ENCODE assay signal across 1 cellular context in the genomic region with DNA sequence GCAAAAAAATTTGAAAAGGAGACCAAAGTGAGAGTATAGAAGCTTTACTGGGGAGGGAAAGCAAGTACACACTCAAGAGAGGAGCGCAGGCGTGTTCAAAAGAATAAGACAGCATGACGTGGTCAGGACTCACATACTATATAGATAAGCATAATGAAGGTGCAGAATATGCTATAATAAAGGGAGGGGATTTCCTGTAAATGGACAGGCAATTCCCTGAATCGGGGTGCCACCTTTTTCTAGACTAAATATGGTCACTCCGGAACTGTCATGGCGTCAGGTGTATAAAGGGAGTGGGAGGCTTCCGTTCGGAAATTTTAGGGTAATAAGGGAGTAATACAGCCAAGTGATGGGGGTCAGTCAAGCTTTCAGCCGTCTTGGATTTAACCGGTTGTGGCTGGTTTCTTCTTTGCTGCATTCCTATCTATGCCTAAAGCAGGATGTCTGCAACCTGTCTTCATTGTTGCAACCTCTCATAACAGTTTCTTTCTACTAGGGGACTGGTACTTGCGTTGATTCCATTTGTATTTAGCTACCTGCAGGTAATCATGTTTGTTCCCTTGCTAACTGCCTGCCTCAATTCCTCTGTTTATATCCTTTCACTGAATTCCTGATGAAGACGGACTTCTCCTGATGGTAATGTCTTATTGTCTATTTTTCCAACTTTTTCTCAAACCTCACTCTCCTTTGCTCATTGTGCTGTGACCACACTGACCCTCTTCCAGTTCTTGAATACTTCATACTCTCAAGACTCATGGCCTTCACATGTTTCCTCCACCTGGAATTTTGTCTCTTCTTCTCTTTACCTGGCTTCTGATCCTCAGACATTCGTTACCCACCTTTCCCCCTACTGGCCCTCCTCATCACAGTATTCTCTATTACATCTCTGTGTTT.
A peak's percentile ranks its signal among the peaks of the same experiment; 100 is the strongest.
TF ChIP-seq lines count a peak whose summit lies in the region.

No MANE protein-coding gene starts in this region.

TF ChIP-seq in K562, 482 proteins besides CTCF, POLR2A, EP300 and RAD21 (continued from another document):
- TF ChIP-seq, protein P1, sequence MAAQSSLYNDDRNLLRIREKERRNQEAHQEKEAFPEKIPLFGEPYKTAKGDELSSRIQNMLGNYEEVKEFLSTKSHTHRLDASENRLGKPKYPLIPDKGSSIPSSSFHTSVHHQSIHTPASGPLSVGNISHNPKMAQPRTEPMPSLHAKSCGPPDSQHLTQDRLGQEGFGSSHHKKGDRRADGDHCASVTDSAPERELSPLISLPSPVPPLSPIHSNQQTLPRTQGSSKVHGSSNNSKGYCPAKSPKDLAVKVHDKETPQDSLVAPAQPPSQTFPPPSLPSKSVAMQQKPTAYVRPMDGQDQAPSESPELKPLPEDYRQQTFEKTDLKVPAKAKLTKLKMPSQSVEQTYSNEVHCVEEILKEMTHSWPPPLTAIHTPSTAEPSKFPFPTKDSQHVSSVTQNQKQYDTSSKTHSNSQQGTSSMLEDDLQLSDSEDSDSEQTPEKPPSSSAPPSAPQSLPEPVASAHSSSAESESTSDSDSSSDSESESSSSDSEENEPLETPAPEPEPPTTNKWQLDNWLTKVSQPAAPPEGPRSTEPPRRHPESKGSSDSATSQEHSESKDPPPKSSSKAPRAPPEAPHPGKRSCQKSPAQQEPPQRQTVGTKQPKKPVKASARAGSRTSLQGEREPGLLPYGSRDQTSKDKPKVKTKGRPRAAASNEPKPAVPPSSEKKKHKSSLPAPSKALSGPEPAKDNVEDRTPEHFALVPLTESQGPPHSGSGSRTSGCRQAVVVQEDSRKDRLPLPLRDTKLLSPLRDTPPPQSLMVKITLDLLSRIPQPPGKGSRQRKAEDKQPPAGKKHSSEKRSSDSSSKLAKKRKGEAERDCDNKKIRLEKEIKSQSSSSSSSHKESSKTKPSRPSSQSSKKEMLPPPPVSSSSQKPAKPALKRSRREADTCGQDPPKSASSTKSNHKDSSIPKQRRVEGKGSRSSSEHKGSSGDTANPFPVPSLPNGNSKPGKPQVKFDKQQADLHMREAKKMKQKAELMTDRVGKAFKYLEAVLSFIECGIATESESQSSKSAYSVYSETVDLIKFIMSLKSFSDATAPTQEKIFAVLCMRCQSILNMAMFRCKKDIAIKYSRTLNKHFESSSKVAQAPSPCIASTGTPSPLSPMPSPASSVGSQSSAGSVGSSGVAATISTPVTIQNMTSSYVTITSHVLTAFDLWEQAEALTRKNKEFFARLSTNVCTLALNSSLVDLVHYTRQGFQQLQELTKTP (IDR thresholded peaks at IDR 0.05; ENCODE audit: low read depth in 1 of 2, partially characterized antibody in 2 of 2): peak in 1 of 2 experiments; percentile 69
- TF ChIP-seq NR3C1 (CRISPR knock-in tag; IDR thresholded peaks at IDR 0.05) (no peak), FOXJ2 (tag; IDR thresholded peaks at IDR 0.05) (no peak), MYNN (IDR thresholded peaks at IDR 0.05) (no peak), MYNN (CRISPR knock-in tag; IDR thresholded peaks at IDR 0.05) (no peak), SAFB (IDR thresholded peaks at IDR 0.05; ENCODE audit: borderline replicate concordance, low read depth, low read length) (no peak), STAT5A (IDR thresholded peaks at IDR 0.05; ENCODE audit: borderline replicate concordance, low read length) (peak; percentile 93), ZNF75A (CRISPR knock-in tag; IDR thresholded peaks at IDR 0.05) (no peak), YY1 (IDR thresholded peaks at IDR 0.05; ENCODE audit: borderline replicate concordance in 1 of 3, control insufficient read depth in 1 of 3, extremely low read depth in 1 of 3, insufficient read depth in 3 of 3, insufficient read length in 1 of 3, insufficient replicate concordance in 2 of 3, low read depth in 1 of 3, low read length in 2 of 3) (peak; percentile 39 to 89 (median 45)), PHTF2 (CRISPR knock-in tag; IDR thresholded peaks at IDR 0.05) (no peak), ZNF239 (CRISPR knock-in tag; IDR thresholded peaks at IDR 0.05) (no peak), ZNF76 (CRISPR knock-in tag; IDR thresholded peaks at IDR 0.05; ENCODE audit: borderline replicate concordance) (no peak), CEBPG (CRISPR knock-in tag; IDR thresholded peaks at IDR 0.05) (no peak), CEBPG (tag; conservative IDR thresholded peaks at IDR 0.05 in 1 of 2, IDR thresholded peaks at IDR 0.05 in 1 of 2) (no peak), MEF2A (IDR thresholded peaks at IDR 0.05; ENCODE audit: control insufficient read depth, low read depth, low read length) (no peak), HNRNPL (IDR thresholded peaks at IDR 0.05; ENCODE audit: low read depth, low read length) (no peak), RFX1 (IDR thresholded peaks at IDR 0.05) (no peak), NCOR1 (IDR thresholded peaks at IDR 0.05) (0 out of 2 replicates have a peak, but pooled peaks have one; percentile 6), L3MBTL2 (IDR thresholded peaks at IDR 0.05) (no peak), SRF (CRISPR knock-in tag; IDR thresholded peaks at IDR 0.05) (peak; percentile 94 to 99), FOXK2 (conservative IDR thresholded peaks at IDR 0.05 in 1 of 2, IDR thresholded peaks at IDR 0.05 in 1 of 2; ENCODE audit: low read depth in 2 of 2) (0 out of 4 replicates have a peak, but pooled peaks of 1 of the 2 experiments have one; percentile 26), ZNF778 (CRISPR knock-in tag; IDR thresholded peaks at IDR 0.05) (no peak), SMAD1 (IDR thresholded peaks at IDR 0.05; ENCODE audit: low read depth, low read length, partially characterized antibody) (no peak), ZNF780A (CRISPR knock-in tag; IDR thresholded peaks at IDR 0.05) (no peak), CBFA2T3 (IDR thresholded peaks at IDR 0.05) (peak; percentile 14; the same call in 1 of the 2 replicates), EHMT2 (IDR thresholded peaks at IDR 0.05) (no peak), HDAC1 (IDR thresholded peaks at IDR 0.05) (no peak), ZNF347 (CRISPR knock-in tag; IDR thresholded peaks at IDR 0.05; ENCODE audit: low read depth) (no peak), CHCHD3 (CRISPR knock-in tag; IDR thresholded peaks at IDR 0.05) (no peak), CREM (IDR thresholded peaks at IDR 0.05; ENCODE audit: low read depth) (peak; percentile 67), TEAD4 (IDR thresholded peaks at IDR 0.05; ENCODE audit: low read length) (peak; percentile 4; the same call in 1 of the 2 replicates), TEAD4 (CRISPR knock-in tag; IDR thresholded peaks at IDR 0.05; ENCODE audit: borderline replicate concordance) (no peak), SAFB2 (IDR thresholded peaks at IDR 0.05; ENCODE audit: borderline replicate concordance, low read depth, low read length, severe bottlenecking) (no peak), ZNF146 (CRISPR knock-in tag; IDR thresholded peaks at IDR 0.05; ENCODE audit: unreplicated experiment) (no peak), ZNF124 (CRISPR knock-in tag; IDR thresholded peaks at IDR 0.05) (no peak), SMAD3 (CRISPR knock-in tag; conservative IDR thresholded peaks at IDR 0.05) (0 out of 2 replicates have a peak, but pooled peaks have one; percentile 8), NRF1 (conservative IDR thresholded peaks at IDR 0.05 in 1 of 2, IDR thresholded peaks at IDR 0.05 in 1 of 2) (peak; percentile 81 to 84)
- TF ChIP-seq, protein P2, sequence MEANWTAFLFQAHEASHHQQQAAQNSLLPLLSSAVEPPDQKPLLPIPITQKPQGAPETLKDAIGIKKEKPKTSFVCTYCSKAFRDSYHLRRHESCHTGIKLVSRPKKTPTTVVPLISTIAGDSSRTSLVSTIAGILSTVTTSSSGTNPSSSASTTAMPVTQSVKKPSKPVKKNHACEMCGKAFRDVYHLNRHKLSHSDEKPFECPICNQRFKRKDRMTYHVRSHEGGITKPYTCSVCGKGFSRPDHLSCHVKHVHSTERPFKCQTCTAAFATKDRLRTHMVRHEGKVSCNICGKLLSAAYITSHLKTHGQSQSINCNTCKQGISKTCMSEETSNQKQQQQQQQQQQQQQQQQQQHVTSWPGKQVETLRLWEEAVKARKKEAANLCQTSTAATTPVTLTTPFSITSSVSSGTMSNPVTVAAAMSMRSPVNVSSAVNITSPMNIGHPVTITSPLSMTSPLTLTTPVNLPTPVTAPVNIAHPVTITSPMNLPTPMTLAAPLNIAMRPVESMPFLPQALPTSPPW (CRISPR knock-in tag; IDR thresholded peaks at IDR 0.05): peak; percentile 32; the same call in 1 of the 2 replicates
- TF ChIP-seq, protein P3, sequence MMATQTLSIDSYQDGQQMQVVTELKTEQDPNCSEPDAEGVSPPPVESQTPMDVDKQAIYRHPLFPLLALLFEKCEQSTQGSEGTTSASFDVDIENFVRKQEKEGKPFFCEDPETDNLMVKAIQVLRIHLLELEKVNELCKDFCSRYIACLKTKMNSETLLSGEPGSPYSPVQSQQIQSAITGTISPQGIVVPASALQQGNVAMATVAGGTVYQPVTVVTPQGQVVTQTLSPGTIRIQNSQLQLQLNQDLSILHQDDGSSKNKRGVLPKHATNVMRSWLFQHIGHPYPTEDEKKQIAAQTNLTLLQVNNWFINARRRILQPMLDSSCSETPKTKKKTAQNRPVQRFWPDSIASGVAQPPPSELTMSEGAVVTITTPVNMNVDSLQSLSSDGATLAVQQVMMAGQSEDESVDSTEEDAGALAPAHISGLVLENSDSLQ (IDR thresholded peaks at IDR 0.05): peak; percentile 64
- TF ChIP-seq, protein P4, sequence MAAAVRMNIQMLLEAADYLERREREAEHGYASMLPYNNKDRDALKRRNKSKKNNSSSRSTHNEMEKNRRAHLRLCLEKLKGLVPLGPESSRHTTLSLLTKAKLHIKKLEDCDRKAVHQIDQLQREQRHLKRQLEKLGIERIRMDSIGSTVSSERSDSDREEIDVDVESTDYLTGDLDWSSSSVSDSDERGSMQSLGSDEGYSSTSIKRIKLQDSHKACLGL (CRISPR knock-in tag; IDR thresholded peaks at IDR 0.05; ENCODE audit: borderline replicate concordance, poor library complexity, severe bottlenecking): no peak
- TF ChIP-seq, protein P5, sequence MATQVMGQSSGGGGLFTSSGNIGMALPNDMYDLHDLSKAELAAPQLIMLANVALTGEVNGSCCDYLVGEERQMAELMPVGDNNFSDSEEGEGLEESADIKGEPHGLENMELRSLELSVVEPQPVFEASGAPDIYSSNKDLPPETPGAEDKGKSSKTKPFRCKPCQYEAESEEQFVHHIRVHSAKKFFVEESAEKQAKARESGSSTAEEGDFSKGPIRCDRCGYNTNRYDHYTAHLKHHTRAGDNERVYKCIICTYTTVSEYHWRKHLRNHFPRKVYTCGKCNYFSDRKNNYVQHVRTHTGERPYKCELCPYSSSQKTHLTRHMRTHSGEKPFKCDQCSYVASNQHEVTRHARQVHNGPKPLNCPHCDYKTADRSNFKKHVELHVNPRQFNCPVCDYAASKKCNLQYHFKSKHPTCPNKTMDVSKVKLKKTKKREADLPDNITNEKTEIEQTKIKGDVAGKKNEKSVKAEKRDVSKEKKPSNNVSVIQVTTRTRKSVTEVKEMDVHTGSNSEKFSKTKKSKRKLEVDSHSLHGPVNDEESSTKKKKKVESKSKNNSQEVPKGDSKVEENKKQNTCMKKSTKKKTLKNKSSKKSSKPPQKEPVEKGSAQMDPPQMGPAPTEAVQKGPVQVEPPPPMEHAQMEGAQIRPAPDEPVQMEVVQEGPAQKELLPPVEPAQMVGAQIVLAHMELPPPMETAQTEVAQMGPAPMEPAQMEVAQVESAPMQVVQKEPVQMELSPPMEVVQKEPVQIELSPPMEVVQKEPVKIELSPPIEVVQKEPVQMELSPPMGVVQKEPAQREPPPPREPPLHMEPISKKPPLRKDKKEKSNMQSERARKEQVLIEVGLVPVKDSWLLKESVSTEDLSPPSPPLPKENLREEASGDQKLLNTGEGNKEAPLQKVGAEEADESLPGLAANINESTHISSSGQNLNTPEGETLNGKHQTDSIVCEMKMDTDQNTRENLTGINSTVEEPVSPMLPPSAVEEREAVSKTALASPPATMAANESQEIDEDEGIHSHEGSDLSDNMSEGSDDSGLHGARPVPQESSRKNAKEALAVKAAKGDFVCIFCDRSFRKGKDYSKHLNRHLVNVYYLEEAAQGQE (CRISPR knock-in tag; IDR thresholded peaks at IDR 0.05; ENCODE audit: low read depth): no peak
- TF ChIP-seq, protein P6, sequence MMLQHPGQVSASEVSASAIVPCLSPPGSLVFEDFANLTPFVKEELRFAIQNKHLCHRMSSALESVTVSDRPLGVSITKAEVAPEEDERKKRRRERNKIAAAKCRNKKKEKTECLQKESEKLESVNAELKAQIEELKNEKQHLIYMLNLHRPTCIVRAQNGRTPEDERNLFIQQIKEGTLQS (IDR thresholded peaks at IDR 0.05): no peak
- TF ChIP-seq, protein P6 (CRISPR knock-in tag; conservative IDR thresholded peaks at IDR 0.05): no peak
- TF ChIP-seq, protein P7, sequence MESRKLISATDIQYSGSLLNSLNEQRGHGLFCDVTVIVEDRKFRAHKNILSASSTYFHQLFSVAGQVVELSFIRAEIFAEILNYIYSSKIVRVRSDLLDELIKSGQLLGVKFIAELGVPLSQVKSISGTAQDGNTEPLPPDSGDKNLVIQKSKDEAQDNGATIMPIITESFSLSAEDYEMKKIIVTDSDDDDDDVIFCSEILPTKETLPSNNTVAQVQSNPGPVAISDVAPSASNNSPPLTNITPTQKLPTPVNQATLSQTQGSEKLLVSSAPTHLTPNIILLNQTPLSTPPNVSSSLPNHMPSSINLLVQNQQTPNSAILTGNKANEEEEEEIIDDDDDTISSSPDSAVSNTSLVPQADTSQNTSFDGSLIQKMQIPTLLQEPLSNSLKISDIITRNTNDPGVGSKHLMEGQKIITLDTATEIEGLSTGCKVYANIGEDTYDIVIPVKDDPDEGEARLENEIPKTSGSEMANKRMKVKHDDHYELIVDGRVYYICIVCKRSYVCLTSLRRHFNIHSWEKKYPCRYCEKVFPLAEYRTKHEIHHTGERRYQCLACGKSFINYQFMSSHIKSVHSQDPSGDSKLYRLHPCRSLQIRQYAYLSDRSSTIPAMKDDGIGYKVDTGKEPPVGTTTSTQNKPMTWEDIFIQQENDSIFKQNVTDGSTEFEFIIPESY (CRISPR knock-in tag; IDR thresholded peaks at IDR 0.05): no peak
